ENCODE assay signal across 1 cellular context in the genomic region with DNA sequence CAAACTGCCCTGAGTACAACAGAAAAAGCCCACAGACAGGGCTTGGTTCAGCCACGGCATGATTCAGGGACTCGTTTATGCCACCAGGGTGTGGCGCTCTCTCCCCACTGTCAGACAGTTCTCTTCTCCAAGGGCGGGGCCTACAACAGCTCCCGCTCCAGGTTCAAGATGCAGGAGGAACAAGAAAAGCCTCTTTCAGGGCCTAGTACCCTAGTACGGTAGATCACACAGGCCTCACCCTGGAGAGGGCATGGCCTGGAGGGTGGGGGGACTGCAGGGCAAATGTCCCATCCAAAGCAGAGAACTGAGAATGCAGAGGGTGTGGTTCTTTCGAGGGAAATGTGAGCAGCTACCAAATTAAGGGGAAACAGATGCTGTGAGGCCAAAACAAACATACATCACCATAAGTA.
A peak's percentile ranks its signal among the peaks of the same experiment; 100 is the strongest.
TF ChIP-seq lines count a peak whose summit lies in the region.

No MANE protein-coding gene starts in this region.

TF ChIP-seq in IMR-90, 13 proteins besides CTCF, POLR2A, EP300 and RAD21:
- TF ChIP-seq CHD1 (IDR thresholded peaks at IDR 0.05; ENCODE audit: low read depth, low read length) (no peak), SMC3 (IDR thresholded peaks at IDR 0.05; ENCODE audit: low read depth, low read length) (peak; percentile 44; the same call in 1 of the 2 replicates)
